In genomic region chr2:74576151-74576755, GRCh38 we compare ENCODE assay signal across 11 cellular contexts. TPM values are rescaled to one million over a fixed set of nuclear protein-coding genes. Genes with fewer than 3 reads are reported as not detected.
DNase-seq lines count a peak whose midpoint lies in the region; ATAC-seq and TF ChIP-seq lines count a peak whose summit lies in the region.
"Had no signal": no experiment of that assay in that cellular context is flagged by ENCODE, and none has a peak within 500 bp of the region (broad histone marks: within the 10 kb centered on the region; RNA-seq: fewer than 3 reads in every experiment).

No MANE protein-coding gene starts in this region.

- H3K4me1 ChIP-seq in suprapubic skin, result peaks cover 6% of the 10 kb centered on the region
- H3K4me1 ChIP-seq in CD8-positive, alpha-beta T cell (ENCODE audit: insufficient read depth, low read length), result peaks cover 14% of the 10 kb centered on the region
- H3K4me1 ChIP-seq: esophagus squamous epithelium had no signal

- H3K36me3 ChIP-seq in suprapubic skin, result no peaks in the 10 kb centered on the region
- no peaks in the 10 kb centered on the region for H3K36me3 ChIP-seq in CD8-positive, alpha-beta T cell (ENCODE audit: insufficient read depth, low read length)
- H3K36me3 ChIP-seq: esophagus squamous epithelium had no signal

- H3K36me3 Mint-ChIP-seq in T-helper 2 cell treated with Interferon-gamma antibody and Interleukin-4, amounts not matched to agents 5 μg/mL and 100 μg/mL, for 36 hours (ENCODE audit: low read depth), result no peaks in the 10 kb centered on the region
- H3K36me3 Mint-ChIP-seq in CD8-positive, alpha-beta T cell, result no peaks in the 10 kb centered on the region

- peaks cover 6% of the 10 kb centered on the region for H3K9me3 Mint-ChIP-seq in T-helper 2 cell treated with Interferon-gamma antibody and Interleukin-4, amounts not matched to agents 5 μg/mL and 100 μg/mL, for 36 hours
- H3K9me3 Mint-ChIP-seq in CD8-positive, alpha-beta T cell, result no peaks in the 10 kb centered on the region

- TF ChIP-seq EP300 in suprapubic skin (IDR thresholded peaks at IDR 0.05), result no peak

- H3K27me3 ChIP-seq in suprapubic skin, result no peaks in the 10 kb centered on the region
- no peaks in the 10 kb centered on the region for H3K27me3 ChIP-seq in CD8-positive, alpha-beta T cell (ENCODE audit: insufficient read depth, low read length)

- no peaks in the 10 kb centered on the region for H3K9me3 ChIP-seq in suprapubic skin
- H3K9me3 ChIP-seq in CD8-positive, alpha-beta T cell (ENCODE audit: low read length), result no peaks in the 10 kb centered on the region
- H3K9me3 ChIP-seq: esophagus squamous epithelium had no signal

- intact Hi-C loops in CD8-positive, alpha-beta T cell (cut with DNase I, micrococcal nuclease), result no loop called here

- no peak overlapping the region for H3K4me3 Mint-ChIP-seq in T-helper 2 cell treated with Interferon-gamma antibody and Interleukin-4, amounts not matched to agents 5 μg/mL and 100 μg/mL, for 36 hours
- H3K4me3 Mint-ChIP-seq in CD8-positive, alpha-beta T cell, result no peak overlapping the region

- POLR2A ChIA-PET in CD8-positive, alpha-beta T cell (lab: Charles Lee), result interaction anchor here (0.8 kb wide), 1 partner anchor 47 kb away, joined by 3 read pairs; the partner anchor contains the start of genes AUP1 and HTRA2

- TF ChIP-seq POLR2A in suprapubic skin (IDR thresholded peaks at IDR 0.05), result no peak

- peaks cover 57% of the 10 kb centered on the region for H3K4me1 Mint-ChIP-seq in T-helper 2 cell treated with Interferon-gamma antibody and Interleukin-4, amounts not matched to agents 5 μg/mL and 100 μg/mL, for 36 hours (ENCODE audit: low read depth)
- H3K4me1 Mint-ChIP-seq in CD8-positive, alpha-beta T cell (ENCODE audit: low read depth), result peaks cover 15% of the 10 kb centered on the region

- H3K4me3 ChIP-seq in foreskin fibroblast (ENCODE audit: low read depth in 1 of 2, low read length in 2 of 2), result no peak overlapping the region
- H3K4me3 ChIP-seq in suprapubic skin, result no peak overlapping the region
- no peak overlapping the region for H3K4me3 ChIP-seq in CD8-positive, alpha-beta T cell (ENCODE audit: low read depth, low read length)
- H3K4me3 ChIP-seq: esophagus squamous epithelium had no signal

- peak overlapping the region; percentile 9 for H3K27ac Mint-ChIP-seq in T-helper 2 cell treated with Interferon-gamma antibody and Interleukin-4, amounts not matched to agents 5 μg/mL and 100 μg/mL, for 36 hours
- no peak overlapping the region for H3K27ac Mint-ChIP-seq in CD8-positive, alpha-beta T cell

- CTCF ChIA-PET in CD8-positive, alpha-beta T cell (lab: Charles Lee), result interaction anchor here (1.3 to 3.4 kb wide), 3 partner anchors 9 to 30 kb away, joined by 3 to 16 read pairs (median 3); no protein-coding TSS in a partner anchor

- DNase-seq in T-helper 2 cell treated with Interferon-gamma antibody and Interleukin-4, amounts not matched to agents 5 μg/mL and 100 μg/mL, for 36 hours (ENCODE audit: low spot score), result no peak
- DNase-seq in T-helper 2 cell, result no peak
- peak; percentile 98 for DNase-seq in NCI-H524 treated with DMSO at 0.1 percent for 48 hours (lab: John Stamatoyannopoulos, UW)
- DNase-seq in foreskin fibroblast, result peak; percentile 95 to 96
- DNase-seq in suprapubic skin (ENCODE audit: low spot score in 2 of 2), result no peak
- DNase-seq in LoVo (ENCODE audit: low spot score), result no peak
- DNase-seq in CD8-positive, alpha-beta T cell, result no peak
- DNase-seq: esophagus squamous epithelium; NCI-H1105; stimulated activated CD4-positive, alpha-beta T cell treated with anti-CD3 and anti-CD28 coated beads, Interleukin-15, amount 100 ng/mL, for 24 hours had no signal

- TF ChIP-seq CTCF in foreskin fibroblast (IDR thresholded peaks at IDR 0.05; ENCODE audit: low read depth, low read length) (no peak), suprapubic skin (IDR thresholded peaks at IDR 0.05) (no peak)
- TF ChIP-seq CTCF in CD8-positive, alpha-beta T cell (IDR thresholded peaks at IDR 0.05), result no peak

- no peak for ATAC-seq in CD8-positive, alpha-beta T cell
- ATAC-seq in GM21717 (IDR thresholded peaks at IDR 0.05; ENCODE audit: unreplicated experiment), result no peak

- 58% methylated on average over 6 of the region's 6 CpGs for WGBS in suprapubic skin

- no peaks in the 10 kb centered on the region for H3K27me3 Mint-ChIP-seq in T-helper 2 cell treated with Interferon-gamma antibody and Interleukin-4, amounts not matched to agents 5 μg/mL and 100 μg/mL, for 36 hours (ENCODE audit: low read depth)
- H3K27me3 Mint-ChIP-seq in CD8-positive, alpha-beta T cell (ENCODE audit: low read depth), result peaks cover 10% of the 10 kb centered on the region

- H3K27ac ChIP-seq in suprapubic skin, result peak overlapping the region; percentile 60
- no peak overlapping the region for H3K27ac ChIP-seq in CD8-positive, alpha-beta T cell (ENCODE audit: low read depth, low read length)

RNA-seq across cellular contexts. Expression of gene DOK1, which starts 21.7 kb away (rescaled TPM):
- total RNA-seq in suprapubic skin, result 10 to 100 TPM in 1 of 4 donors, 1 to 10 TPM in 3; 3.3 to 10.6 (median 5.4) TPM
- total RNA-seq in CD8-positive, alpha-beta T cell, result 1 to 10 TPM; 5.2 to 5.3 TPM

RNA-seq across cellular contexts. Expression of gene LOXL3, which starts 22.5 kb away (rescaled TPM):
- 1 to 10 TPM in 3 of 4 donors, under 1 TPM in 1; 0.23 to 3.8 (median 1.5) TPM for total RNA-seq in suprapubic skin
- not detected for total RNA-seq in CD8-positive, alpha-beta T cell

RNA-seq across cellular contexts. Expression of gene HTRA2, which starts 46.5 kb away (rescaled TPM):
- 10 to 100 TPM; 23.7 to 31.2 (median 27.1) TPM for total RNA-seq in suprapubic skin
- 10 to 100 TPM; 15.7 TPM for total RNA-seq in CD8-positive, alpha-beta T cell

RNA-seq across cellular contexts. Expression of gene AUP1, which starts 46.7 kb away (rescaled TPM):
- total RNA-seq in suprapubic skin, result 100 to 1,000 TPM; 111 to 170 (median 145) TPM
- total RNA-seq in CD8-positive, alpha-beta T cell, result 100 to 1,000 TPM; 201 to 202 TPM

RNA-seq across cellular contexts. Expression of gene DQX1, which starts 50.2 kb away (rescaled TPM):
- total RNA-seq in suprapubic skin, result 10 to 100 TPM in 1 of 4 donors, 1 to 10 TPM in 3; 2.7 to 12.8 (median 6.4) TPM
- under 1 TPM in 1 of 2 experiments, not detected in 1; 0.17 TPM for total RNA-seq in CD8-positive, alpha-beta T cell

Comparison
In these comparisons a context has a peak if more than half of its experiments do, and no peak if none do; other contexts are left out.
1. DNase-seq: peak in NCI-H524 treated with DMSO at 0.1 percent for 48 hours (single experiment) and foreskin fibroblast (2 of 2); none in T-helper 2 cell treated with Interferon-gamma antibody and Interleukin-4, amounts not matched to agents 5 μg/mL and 100 μg/mL, for 36 hours (single experiment), T-helper 2 cell (0 of 5), suprapubic skin (0 of 2), LoVo (single experiment) and CD8-positive, alpha-beta T cell (0 of 7).